Comparison of ENCODE assay signal across 2 cellular contexts in the genomic region with DNA sequence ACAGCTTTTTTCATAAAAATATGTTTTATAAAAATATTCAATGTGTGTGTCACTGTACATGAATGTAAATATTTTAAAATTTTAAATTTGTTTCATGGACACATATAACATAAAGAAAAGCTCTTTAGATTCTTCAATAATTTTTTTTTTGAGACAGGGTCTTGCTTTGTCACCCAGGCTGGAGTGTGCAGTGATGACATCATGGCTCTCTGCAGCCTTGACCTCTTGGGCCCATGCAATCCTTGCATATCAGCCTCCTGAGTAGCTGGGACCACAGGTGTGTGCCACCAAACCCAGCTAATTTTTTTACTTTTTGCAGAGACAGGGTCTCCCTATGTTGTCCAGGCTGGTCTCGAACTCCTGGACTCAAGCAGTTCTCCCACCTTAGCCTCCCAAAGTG.
TF ChIP-seq lines count a peak whose summit lies in the region.

No MANE protein-coding gene starts in this region.

TF ChIP-seq in HepG2, 621 proteins besides CTCF, POLR2A, EP300 and RAD21:
- TF ChIP-seq NR2F6 (IDR thresholded peaks at IDR 0.05) (no peak), NR2F6 (CRISPR knock-in tag; IDR thresholded peaks at IDR 0.05) (peak; percentile 42; the same call in 1 of the 2 replicates), NR2F1 (CRISPR knock-in tag; IDR thresholded peaks at IDR 0.05) (0 out of 4 replicates have a peak, but pooled peaks of 1 of the 2 experiments have one; percentile 50), SIN3A (IDR thresholded peaks at IDR 0.05; ENCODE audit: borderline replicate concordance, low read depth, low read length) (no peak), ATF7 (IDR thresholded peaks at IDR 0.05) (peak; percentile 72), ATF7 (CRISPR knock-in tag; IDR thresholded peaks at IDR 0.05) (no peak)

TF ChIP-seq in K562, 482 proteins besides CTCF, POLR2A, EP300 and RAD21:
- TF ChIP-seq ATF3 (IDR thresholded peaks at IDR 0.05): peak; percentile 72
- no peak for TF ChIP-seq ATF3 (CRISPR knock-in tag; conservative IDR thresholded peaks at IDR 0.05)
- TF ChIP-seq ZNF398 (CRISPR knock-in tag; IDR thresholded peaks at IDR 0.05): no peak
